Comparison of ENCODE assay signal across 14 cellular contexts in the genomic region with DNA sequence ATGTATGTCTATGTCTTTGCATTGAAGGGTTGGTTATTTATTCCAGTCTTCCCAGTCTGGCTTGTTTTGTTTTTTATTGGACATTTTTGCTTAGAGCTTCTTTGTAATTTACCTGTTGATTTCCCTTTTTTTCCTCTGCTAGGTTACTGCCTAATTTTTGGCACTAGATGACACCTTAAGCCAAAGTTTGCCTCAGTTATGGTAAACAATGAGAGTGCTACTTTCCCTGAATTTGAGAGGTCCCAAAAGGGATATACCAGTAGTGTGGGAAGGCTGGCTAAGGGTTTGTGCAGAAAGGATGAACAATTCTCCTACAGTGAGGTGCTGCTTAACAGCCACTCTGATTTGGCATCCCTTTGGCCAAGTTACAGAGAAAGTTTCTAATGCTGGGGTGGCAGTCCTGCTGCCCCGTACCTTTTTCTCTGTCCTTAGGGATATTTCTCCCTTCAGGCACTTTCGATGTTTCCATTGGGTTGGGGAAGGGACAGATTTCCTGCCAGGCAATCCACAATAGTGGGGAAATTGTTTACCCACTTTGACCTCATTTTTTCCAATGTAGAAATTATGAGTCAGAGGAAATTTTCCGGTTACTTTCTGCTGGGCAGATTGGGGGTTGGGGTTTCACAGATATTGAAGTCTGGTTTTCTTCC.
DNase-seq lines count a peak whose midpoint lies in the region; ATAC-seq and TF ChIP-seq lines count a peak whose summit lies in the region.
"Had no signal": no experiment of that assay in that cellular context is flagged by ENCODE, and none has a peak within 500 bp of the region (broad histone marks: within the 10 kb centered on the region; RNA-seq: fewer than 3 reads in every experiment).

No MANE protein-coding gene starts in this region.

- 18% methylated on average over 2 of the region's 3 CpGs for WGBS in right lobe of liver (ENCODE audit: insufficient coverage, low coverage, low lambda C conversion rate, missing lambda C conversion rate)

- H3K27ac ChIP-seq in AG04450 (ENCODE audit: low read depth, low read length) = peak overlapping the region; percentile 25
- H3K27ac ChIP-seq in right lobe of liver = peak overlapping the region; percentile 57 to 89 (median 82)

- no peaks in the 10 kb centered on the region for H3K4me1 Mint-ChIP-seq in activated CD4-positive, alpha-beta T cell treated with anti-CD3 and anti-CD28 coated beads, Interleukin-2, amount 10 ng/mL, durations not matched to agents 7 days and 5 days
- H3K4me1 Mint-ChIP-seq: B cell had no signal

- TF ChIP-seq CTCF in AG04450 (IDR thresholded peaks at IDR 0.05; ENCODE audit: low read depth, low read length) (no peak), choroid plexus epithelial cell (conservative IDR thresholded peaks at IDR 0.05; ENCODE audit: low read depth, low read length) (no peak), right lobe of liver (IDR thresholded peaks at IDR 0.05) (no peak)

- no peak overlapping the region for H3K4me3 Mint-ChIP-seq in activated CD4-positive, alpha-beta T cell treated with anti-CD3 and anti-CD28 coated beads, Interleukin-2, amount 10 ng/mL, durations not matched to agents 7 days and 5 days
- H3K4me3 Mint-ChIP-seq: activated CD8-positive, alpha-beta T cell treated with anti-CD3 and anti-CD28 coated beads for 36 hours; activated naive CD8-positive, alpha-beta T cell; B cell had no signal

- peak; percentile 65 for TF ChIP-seq POLR2A in right lobe of liver (IDR thresholded peaks at IDR 0.05)

- CTCF ChIA-PET in AG04450 (lab: Charles Lee) = no interaction called here
- CTCF ChIA-PET in activated CD4-positive, alpha-beta T cell treated with anti-CD3 and anti-CD28 coated beads, Interleukin-2, amount 10 ng/mL, durations not matched to agents 7 days and 5 days (lab: Charles Lee) = no interaction called here

- no peaks in the 10 kb centered on the region for H3K9me3 Mint-ChIP-seq in activated CD4-positive, alpha-beta T cell treated with anti-CD3 and anti-CD28 coated beads, Interleukin-2, amount 10 ng/mL, durations not matched to agents 7 days and 5 days

- no peaks in the 10 kb centered on the region for H3K36me3 ChIP-seq in right lobe of liver

- DNase-seq in AG04450 (ENCODE audit: low read depth, low spot score) (no peak), M059J (ENCODE audit: low read depth) (peak; percentile 86), choroid plexus epithelial cell (ENCODE audit: low read depth) (peak; percentile 75), right lobe of liver (peak in 1 of 3 donors; percentile 52), epidermal melanocyte (ENCODE audit: insufficient read length, low spot score) (no peak)
- DNase-seq in activated CD4-positive, alpha-beta T cell treated with anti-CD3 and anti-CD28 coated beads, Interleukin-2, amount 10 ng/mL, durations not matched to agents 7 days and 5 days = no peak
- DNase-seq: activated CD8-positive, alpha-beta T cell treated with anti-CD3 and anti-CD28 coated beads for 36 hours; erythroblast; NCI-H524 treated with DMSO at 0.1 percent for 48 hours; retina had no signal

- no peaks in the 10 kb centered on the region for H3K36me3 Mint-ChIP-seq in activated CD4-positive, alpha-beta T cell treated with anti-CD3 and anti-CD28 coated beads, Interleukin-2, amount 10 ng/mL, durations not matched to agents 7 days and 5 days (ENCODE audit: low read depth)
- H3K36me3 Mint-ChIP-seq: activated naive CD8-positive, alpha-beta T cell had no signal

- H3K4me1 ChIP-seq in right lobe of liver = peaks cover 0 to 29% (median 4%) of the 10 kb centered on the region in 4 donors

- ATAC-seq in right lobe of liver (peak; percentile 83 to 87 (median 85)), HG02588 (IDR thresholded peaks at IDR 0.05; ENCODE audit: unreplicated experiment) (no peak), HG03571 (IDR thresholded peaks at IDR 0.05; ENCODE audit: unreplicated experiment) (no peak)
- ATAC-seq: activated CD8-positive, alpha-beta T cell treated with anti-CD3 and anti-CD28 coated beads for 36 hours had no signal

- H3K27me3 ChIP-seq in AG04450 (ENCODE audit: control insufficient read depth, insufficient read depth, low read length) = no peaks in the 10 kb centered on the region
- no peaks in the 10 kb centered on the region for H3K27me3 ChIP-seq in right lobe of liver

- H3K9me3 ChIP-seq in AG04450 (ENCODE audit: control insufficient read depth, insufficient read depth, low read length) (no peaks in the 10 kb centered on the region), right lobe of liver (no peaks in the 10 kb centered on the region)

- H3K27ac Mint-ChIP-seq in activated CD4-positive, alpha-beta T cell treated with anti-CD3 and anti-CD28 coated beads, Interleukin-2, amount 10 ng/mL, durations not matched to agents 7 days and 5 days = no peak overlapping the region
- H3K27ac Mint-ChIP-seq: activated CD8-positive, alpha-beta T cell treated with anti-CD3 and anti-CD28 coated beads for 36 hours; activated naive CD8-positive, alpha-beta T cell; B cell had no signal

- peaks cover 4% of the 10 kb centered on the region for H3K27me3 Mint-ChIP-seq in activated CD4-positive, alpha-beta T cell treated with anti-CD3 and anti-CD28 coated beads, Interleukin-2, amount 10 ng/mL, durations not matched to agents 7 days and 5 days
- H3K27me3 Mint-ChIP-seq: activated CD8-positive, alpha-beta T cell treated with anti-CD3 and anti-CD28 coated beads for 36 hours; activated naive CD8-positive, alpha-beta T cell; B cell had no signal

- POLR2A ChIA-PET in AG04450 (lab: Yijun Ruan, JAX) = no interaction called here
- POLR2A ChIA-PET in activated CD4-positive, alpha-beta T cell treated with anti-CD3 and anti-CD28 coated beads, Interleukin-2, amount 10 ng/mL, durations not matched to agents 7 days and 5 days (lab: Charles Lee) = no interaction called here

- no peak overlapping the region for H3K4me3 ChIP-seq in AG04450 (ENCODE audit: low read depth, low read length)
- no peak overlapping the region for H3K4me3 ChIP-seq in choroid plexus epithelial cell (ENCODE audit: low read depth, low read length)
- no peak overlapping the region for H3K4me3 ChIP-seq in right lobe of liver

- intact Hi-C loops in right lobe of liver (cut with DNase I) = no loop called here

Comparison
In these comparisons a context has a peak if more than half of its experiments do, and no peak if none do; other contexts are left out.
1. DNase-seq: peak in M059J (single experiment) and choroid plexus epithelial cell (single experiment); none in AG04450 (single experiment), epidermal melanocyte (single experiment) and activated CD4-positive, alpha-beta T cell treated with anti-CD3 and anti-CD28 coated beads, Interleukin-2, amount 10 ng/mL, durations not matched to agents 7 days and 5 days (single experiment).
2. ATAC-seq: peak in right lobe of liver (4 of 4); none in HG02588 (single experiment) and HG03571 (single experiment).